ENCODE assay signal across 20 cellular contexts in genomic region chr22:33811208-33811607, GRCh38.
DNase-seq lines count a peak whose midpoint lies in the region; ATAC-seq, FAIRE-seq and TF ChIP-seq lines count a peak whose summit lies in the region.
"Had no signal": no experiment of that assay in that cellular context is flagged by ENCODE, and none has a peak within 500 bp of the region (broad histone marks: within the 10 kb centered on the region; RNA-seq: fewer than 3 reads in every experiment).

No MANE protein-coding gene starts in this region.

- peak; percentile 9; the same call in 1 of the 2 replicates for ATAC-seq in IMR-90 (ENCODE audit: low read depth)
- no peak for ATAC-seq in activated CD8-positive, alpha-beta T cell treated with anti-CD3 and anti-CD28 coated beads, Interleukin-2, amount 10 ng/mL, durations not matched to agents 7 days and 5 days

- POLR2A ChIA-PET in IMR-90 (lab: Charles Lee; ENCODE audit: unreplicated experiment) = no interaction called here
- POLR2A ChIA-PET in activated CD8-positive, alpha-beta T cell treated with anti-CD3 and anti-CD28 coated beads, Interleukin-2, amount 10 ng/mL, durations not matched to agents 7 days and 5 days (lab: Charles Lee) = no interaction called here

- no peak overlapping the region for H3K27ac Mint-ChIP-seq in astrocyte (ENCODE audit: unreplicated experiment)
- no peak overlapping the region for H3K27ac Mint-ChIP-seq in activated CD8-positive, alpha-beta T cell treated with anti-CD3 and anti-CD28 coated beads, Interleukin-2, amount 10 ng/mL, durations not matched to agents 7 days and 5 days
- H3K27ac Mint-ChIP-seq: activated CD4-positive, alpha-beta T cell treated with anti-CD3 and anti-CD28 coated beads, Interleukin-2, amount 10 ng/mL, durations not matched to agents 24 days and 14 days; activated naive CD8-positive, alpha-beta T cell treated with anti-CD3 and anti-CD28 coated beads for 36 hours had no signal

- intact Hi-C loops in IMR-90 (cut with micrococcal nuclease) = no loop called here
- intact Hi-C loops in stomach (cut with DNase I; ENCODE audit: low total_unique reads) = no loop called here

- DNase-seq in IMR-90 = no peak
- DNase-seq in astrocyte (ENCODE audit: low read depth) = no peak
- no peak for DNase-seq in hepatocyte (ENCODE audit: low spot score)
- DNase-seq in stomach = no peak
- no peak for DNase-seq in NCI-H446 treated with DMSO at 0.1 percent for 48 hours (lab: John Stamatoyannopoulos, UW)
- no peak for DNase-seq in activated CD8-positive, alpha-beta T cell treated with anti-CD3 and anti-CD28 coated beads, Interleukin-2, amount 10 ng/mL, durations not matched to agents 7 days and 5 days
- no peak for DNase-seq in HAP-1 (ENCODE audit: low spot score in 2 of 2)
- DNase-seq in activated CD8-positive, alpha-beta memory T cell treated with anti-CD3 and anti-CD28 coated beads for 24 hours = no peak
- DNase-seq: activated CD4-positive, alpha-beta T cell treated with anti-CD3 and anti-CD28 coated beads, Interleukin-2, amount 10 ng/mL, durations not matched to agents 24 days and 14 days; activated naive CD8-positive, alpha-beta T cell treated with anti-CD3 and anti-CD28 coated beads for 36 hours; AML-193; Calu3; GF-D8; NCI-H345; stimulated activated naive CD4-positive, alpha-beta T cell; T-helper 9 cell had no signal

- BruUV-seq in IMR-90 (replicated peaks; lab: Mats Ljungman, UMichigan) = no TSS peak

- H3K27me3 Mint-ChIP-seq in astrocyte (ENCODE audit: low read depth, unreplicated experiment) = no peaks in the 10 kb centered on the region
- no peaks in the 10 kb centered on the region for H3K27me3 Mint-ChIP-seq in activated CD8-positive, alpha-beta T cell treated with anti-CD3 and anti-CD28 coated beads, Interleukin-2, amount 10 ng/mL, durations not matched to agents 7 days and 5 days (ENCODE audit: low read depth)
- H3K27me3 Mint-ChIP-seq: activated CD4-positive, alpha-beta T cell treated with anti-CD3 and anti-CD28 coated beads, Interleukin-2, amount 10 ng/mL, durations not matched to agents 24 days and 14 days had no signal

- H3K23ac ChIP-seq in IMR-90 (ENCODE audit: low read depth, low read length) = 0 out of 2 replicates have a peak overlapping the region, but pooled peaks have one; percentile 50

- H3K9me2 ChIP-seq in hepatocyte (replicated peaks; ENCODE audit: insufficient read depth) = no peaks in the 10 kb centered on the region

- H4K20me1 ChIP-seq in IMR-90 (ENCODE audit: insufficient read depth, low read length) (no peaks in the 10 kb centered on the region), astrocyte (ENCODE audit: insufficient read depth, low read length) (peaks cover 13% of the 10 kb centered on the region), hepatocyte (ENCODE audit: insufficient read depth, poor library complexity, severe bottlenecking) (no peaks in the 10 kb centered on the region)

- no peak overlapping the region for H2BK5ac ChIP-seq in IMR-90 (ENCODE audit: low read depth, low read length, poor library complexity, severe bottlenecking)

- H3K27me3 ChIP-seq in IMR-90 (ENCODE audit: control insufficient read depth, insufficient read depth, low read length) (no peaks in the 10 kb centered on the region), astrocyte (ENCODE audit: insufficient read depth, low read length) (no peaks in the 10 kb centered on the region), hepatocyte (no peaks in the 10 kb centered on the region), stomach (no peaks in the 10 kb centered on the region), HAP-1 (ENCODE audit: low read depth) (no peaks in the 10 kb centered on the region)
- H3K27me3 ChIP-seq: SJSA1 had no signal

- H3K4me3 ChIP-seq in IMR-90 (ENCODE audit: insufficient read depth, low read depth, low read length) (no peak overlapping the region), astrocyte (ENCODE audit: insufficient read depth, low read depth, low read length) (no peak overlapping the region), hepatocyte (no peak overlapping the region), stomach (no peak overlapping the region), HAP-1 (no peak overlapping the region)
- H3K4me3 ChIP-seq: SJSA1 had no signal

- peak; percentile 39 for FAIRE-seq in astrocyte (lab: Jason Lieb, UNC)
- FAIRE-seq: kidney had no signal

- H2BK15ac ChIP-seq in IMR-90 (ENCODE audit: low read depth, low read length) = no peak overlapping the region; the same call in 2 of the 3 replicates

- H3K4me1 ChIP-seq in IMR-90 (ENCODE audit: control insufficient read depth, insufficient read depth, low read length) (peaks cover 13% of the 10 kb centered on the region), astrocyte (ENCODE audit: insufficient read depth, low read length) (peaks cover 5% of the 10 kb centered on the region), hepatocyte (ENCODE audit: insufficient read depth) (peaks cover 7% of the 10 kb centered on the region), stomach (peaks cover 3 to 42% (median 24%) of the 10 kb centered on the region in 4 donors), HAP-1 (no peaks in the 10 kb centered on the region)
- H3K4me1 ChIP-seq: parathyroid adenoma had no signal

- 0 out of 2 replicates have a peak overlapping the region, but pooled peaks have one; percentile 43 for H3K4ac ChIP-seq in IMR-90 (ENCODE audit: low read depth, low read length)

- H3K79me2 ChIP-seq in astrocyte (ENCODE audit: insufficient read depth, low read length) (no peaks in the 10 kb centered on the region), hepatocyte (peaks cover 43% of the 10 kb centered on the region)
- H3K79me2 ChIP-seq: parathyroid adenoma had no signal

- TF ChIP-seq EP300 in stomach (IDR thresholded peaks at IDR 0.05) = no peak

- peak overlapping the region; percentile 32; the same call in 1 of the 2 replicates for H4K91ac ChIP-seq in IMR-90 (ENCODE audit: insufficient read depth, low read depth, low read length)

- TF ChIP-seq RAD21 in IMR-90 (IDR thresholded peaks at IDR 0.05; ENCODE audit: low read length) = no peak

- H3K79me1 ChIP-seq in IMR-90 (ENCODE audit: low read depth in 1 of 2, low read length in 2 of 2) = peaks cover 12 to 20% of the 10 kb centered on the region in 2 experiments; a peak in 3 of 4 replicates

- H2AFZ ChIP-seq in IMR-90 (replicated peaks; ENCODE audit: low read length, poor library complexity) (no peak overlapping the region), astrocyte (ENCODE audit: low read depth, low read length) (no peak overlapping the region), hepatocyte (no peak overlapping the region)
- H2AFZ ChIP-seq: parathyroid adenoma had no signal

- dilution Hi-C loops in IMR-90 (cut with HindIII; ENCODE audit: low sequenced_read_pairs, unreplicated experiment) = no loop called here

- H3K36me3 ChIP-seq in IMR-90 (ENCODE audit: control insufficient read depth, insufficient read depth, low read length) (no peaks in the 10 kb centered on the region), astrocyte (ENCODE audit: insufficient read depth, low read length) (no peaks in the 10 kb centered on the region), hepatocyte (replicated peaks; ENCODE audit: insufficient read depth, low read depth) (no peaks in the 10 kb centered on the region), stomach (no peaks in the 10 kb centered on the region), HAP-1 (replicated peaks) (no peaks in the 10 kb centered on the region)

- H3K4me2 ChIP-seq in IMR-90 (ENCODE audit: low read depth, low read length) = peak overlapping the region; percentile 4; the same call in 1 of the 2 replicates
- H3K4me2 ChIP-seq in astrocyte (ENCODE audit: low read length) = no peak overlapping the region
- H3K4me2 ChIP-seq in hepatocyte = peak overlapping the region; percentile 6

- peaks cover 14% of the 10 kb centered on the region for H3K36me3 Mint-ChIP-seq in astrocyte (ENCODE audit: low read depth, unreplicated experiment)
- H3K36me3 Mint-ChIP-seq in activated CD8-positive, alpha-beta T cell treated with anti-CD3 and anti-CD28 coated beads, Interleukin-2, amount 10 ng/mL, durations not matched to agents 7 days and 5 days (ENCODE audit: low read depth) = no peaks in the 10 kb centered on the region
- H3K36me3 Mint-ChIP-seq: activated naive CD8-positive, alpha-beta T cell treated with anti-CD3 and anti-CD28 coated beads for 36 hours had no signal

- H3K56ac ChIP-seq in IMR-90 (ENCODE audit: extremely low read depth, insufficient read depth, low read length) = no peak overlapping the region

- TF ChIP-seq CTCF in IMR-90 (conservative IDR thresholded peaks at IDR 0.05; ENCODE audit: low read depth, low read length) = no peak
- TF ChIP-seq CTCF in astrocyte (IDR thresholded peaks at IDR 0.05; ENCODE audit: insufficient read depth, low read depth, low read length) = no peak
- TF ChIP-seq CTCF in hepatocyte (IDR thresholded peaks at IDR 0.05; ENCODE audit: poor library complexity) = no peak
- TF ChIP-seq CTCF in stomach (IDR thresholded peaks at IDR 0.05) = no peak

- peak overlapping the region; percentile 53 for H3K14ac ChIP-seq in IMR-90 (replicated peaks; ENCODE audit: low read depth, low read length)

- no peak overlapping the region for H2AK9ac ChIP-seq in IMR-90 (replicated peaks; ENCODE audit: low read depth, low read length, poor library complexity)

- in situ Hi-C loops in IMR-90 (cut with MboI; ENCODE audit: low sequenced_read_pairs) = no loop called here
- in situ Hi-C loops in HAP-1 (cut with MboI; ENCODE audit: low sequenced_read_pairs) = no loop called here

- no peaks in the 10 kb centered on the region for H3K9me3 ChIP-seq in IMR-90 (ENCODE audit: control insufficient read depth, insufficient read depth, low read length)
- no peaks in the 10 kb centered on the region for H3K9me3 ChIP-seq in astrocyte (ENCODE audit: insufficient read depth, low read depth, low read length)
- no peaks in the 10 kb centered on the region for H3K9me3 ChIP-seq in hepatocyte (ENCODE audit: low read depth)
- no peaks in the 10 kb centered on the region for H3K9me3 ChIP-seq in stomach
- H3K9me3 ChIP-seq in HAP-1 = no peaks in the 10 kb centered on the region
- H3K9me3 ChIP-seq: SJSA1 had no signal

- H3K27ac ChIP-seq in IMR-90 (ENCODE audit: insufficient read depth, low read length) (no peak overlapping the region; the same call in 1 of the 2 replicates), astrocyte (ENCODE audit: low read depth, low read length) (no peak overlapping the region), hepatocyte (peak overlapping the region; percentile 55), stomach (peak overlapping the region in 4 of 5 donors; percentile 31 to 69 (median 65))
- H3K27ac ChIP-seq: parathyroid adenoma, SJSA1 had no signal

- H2AK5ac ChIP-seq in IMR-90 (ENCODE audit: low read depth, low read length) = no peak overlapping the region

- CTCF ChIA-PET in IMR-90 (lab: Yijun Ruan, JAX) = interaction anchor here (1.3 kb wide), 1 partner anchor 9 kb away, joined by 3 read pairs; no protein-coding TSS in a partner anchor
- CTCF ChIA-PET in activated CD8-positive, alpha-beta T cell treated with anti-CD3 and anti-CD28 coated beads, Interleukin-2, amount 10 ng/mL, durations not matched to agents 7 days and 5 days (lab: Charles Lee) = no interaction called here

- peaks cover 29% of the 10 kb centered on the region for H3K4me1 Mint-ChIP-seq in astrocyte (ENCODE audit: low read depth, unreplicated experiment)
- H3K4me1 Mint-ChIP-seq in activated CD8-positive, alpha-beta T cell treated with anti-CD3 and anti-CD28 coated beads, Interleukin-2, amount 10 ng/mL, durations not matched to agents 7 days and 5 days (ENCODE audit: low read depth) = no peaks in the 10 kb centered on the region
- H3K4me1 Mint-ChIP-seq: activated CD4-positive, alpha-beta T cell treated with anti-CD3 and anti-CD28 coated beads, Interleukin-2, amount 10 ng/mL, durations not matched to agents 24 days and 14 days; activated naive CD8-positive, alpha-beta T cell treated with anti-CD3 and anti-CD28 coated beads for 36 hours; central memory CD8-positive, alpha-beta T cell had no signal

- H3K9me1 ChIP-seq in IMR-90 (ENCODE audit: insufficient read depth, low read length) = peaks cover 8% of the 10 kb centered on the region

- H2BK20ac ChIP-seq in IMR-90 (ENCODE audit: low read depth, low read length) = no peak overlapping the region; the same call in 1 of the 2 replicates

- no peak overlapping the region; the same call in 1 of the 2 replicates for H2BK120ac ChIP-seq in IMR-90 (ENCODE audit: low read depth, low read length)

- H3K4me3 Mint-ChIP-seq in astrocyte (ENCODE audit: unreplicated experiment) = no peak overlapping the region
- H3K4me3 Mint-ChIP-seq in activated CD8-positive, alpha-beta T cell treated with anti-CD3 and anti-CD28 coated beads, Interleukin-2, amount 10 ng/mL, durations not matched to agents 7 days and 5 days = no peak overlapping the region
- H3K4me3 Mint-ChIP-seq: activated CD4-positive, alpha-beta T cell treated with anti-CD3 and anti-CD28 coated beads, Interleukin-2, amount 10 ng/mL, durations not matched to agents 24 days and 14 days; activated naive CD8-positive, alpha-beta T cell treated with anti-CD3 and anti-CD28 coated beads for 36 hours; central memory CD8-positive, alpha-beta T cell had no signal

- H3K9ac ChIP-seq in IMR-90 (ENCODE audit: low read depth, low read length) (no peak overlapping the region), astrocyte (ENCODE audit: low read length) (no peak overlapping the region)
- H3K9ac ChIP-seq: parathyroid adenoma had no signal

- H3K18ac ChIP-seq in IMR-90 (ENCODE audit: low read depth, low read length) = peak overlapping the region; percentile 64

- H3K9me3 Mint-ChIP-seq in astrocyte (ENCODE audit: unreplicated experiment) = peaks cover under 1% of the 10 kb centered on the region
- no peaks in the 10 kb centered on the region for H3K9me3 Mint-ChIP-seq in activated CD8-positive, alpha-beta T cell treated with anti-CD3 and anti-CD28 coated beads, Interleukin-2, amount 10 ng/mL, durations not matched to agents 7 days and 5 days (ENCODE audit: insufficient read depth)
- H3K9me3 Mint-ChIP-seq: activated naive CD8-positive, alpha-beta T cell treated with anti-CD3 and anti-CD28 coated beads for 36 hours had no signal

- H4K8ac ChIP-seq in IMR-90 (ENCODE audit: low read depth in 2 of 2, low read length in 2 of 2) = peak overlapping the region in 1 of 2 experiments; percentile 34; a peak in 1 of 4 replicates

- TF ChIP-seq POLR2A in IMR-90 (IDR thresholded peaks at IDR 0.05; ENCODE audit: low read depth, low read length) = no peak
- no peak for TF ChIP-seq POLR2A in stomach (IDR thresholded peaks at IDR 0.05)

- 48% methylated on average over 2 of the region's 4 CpGs; no CpG with 5 or more reads in 1 of the 2 experiments for WGBS in IMR-90 (ENCODE audit: extremely low coverage in 2 of 2, insufficient read length in 1 of 2), 2 experiments
- 60% methylated on average over 4 of the region's 4 CpGs for WGBS in hepatocyte (ENCODE audit: low lambda C conversion rate, missing lambda C conversion rate)
- 64 to 84% (median 77%) methylated on average over 4 of the region's 4 CpGs for WGBS in stomach, 5 donors

- peak overlapping the region; percentile 60 for H4K5ac ChIP-seq in IMR-90 (ENCODE audit: low read depth, low read length)

Comparison
In these comparisons a context has a peak if more than half of its experiments do, and no peak if none do; other contexts are left out.
1. H3K27ac ChIP-seq: peak in hepatocyte (single experiment) and stomach (4 of 5); none in IMR-90 (single experiment) and astrocyte (single experiment).